Comparison of ENCODE assay signal across 22 cellular contexts in genomic region chr17:80667462-80668277, GRCh38.
DNase-seq lines count a peak whose midpoint lies in the region; ATAC-seq and TF ChIP-seq lines count a peak whose summit lies in the region.
"Had no signal": no experiment of that assay in that cellular context is flagged by ENCODE, and none has a peak within 500 bp of the region (broad histone marks: within the 10 kb centered on the region; RNA-seq: fewer than 3 reads in every experiment).

No MANE protein-coding gene starts in this region.

- CTCF ChIA-PET in activated CD8-positive, alpha-beta T cell treated with anti-CD3 and anti-CD28 coated beads for 36 hours (lab: Charles Lee): no interaction called here

- H3K27ac ChIP-seq in ascending aorta: no peak overlapping the region
- H3K27ac ChIP-seq: adrenal gland, cardiac muscle cell, gastroesophageal sphincter had no signal

- H3K4me3 Mint-ChIP-seq in activated CD8-positive, alpha-beta T cell treated with anti-CD3 and anti-CD28 coated beads for 36 hours: no peak overlapping the region
- peak overlapping the region; percentile 43 to 86 (median 70) for H3K4me3 Mint-ChIP-seq in naive thymus-derived CD8-positive, alpha-beta T cell
- no peak overlapping the region for H3K4me3 Mint-ChIP-seq in endothelial cell (ENCODE audit: unreplicated experiment)
- H3K4me3 Mint-ChIP-seq: B cell; natural killer cell treated with Interleukin-12 subunit alpha and Interleukin-12 subunit beta and Interleukin-15 and Interleukin-18, amount 100 ng/mL, for 72 hours had no signal

- POLR2A ChIA-PET in activated CD8-positive, alpha-beta T cell treated with anti-CD3 and anti-CD28 coated beads for 36 hours (lab: Charles Lee): interaction anchor here (1.2 kb wide), 1 partner anchor 10 kb away, joined by 3 read pairs; no protein-coding TSS in a partner anchor
- POLR2A ChIA-PET in naive thymus-derived CD8-positive, alpha-beta T cell (lab: Charles Lee): no interaction called here

- H3K36me3 ChIP-seq in ascending aorta: no peaks in the 10 kb centered on the region
- H3K36me3 ChIP-seq: adrenal gland, cardiac muscle cell, gastroesophageal sphincter had no signal

- peaks cover 69% of the 10 kb centered on the region for H3K4me1 Mint-ChIP-seq in activated CD8-positive, alpha-beta T cell treated with anti-CD3 and anti-CD28 coated beads for 36 hours (ENCODE audit: low read depth)
- H3K4me1 Mint-ChIP-seq in naive thymus-derived CD8-positive, alpha-beta T cell: peaks cover 55 to 90% (median 80%) of the 10 kb centered on the region in 4 donors
- H3K4me1 Mint-ChIP-seq in endothelial cell (ENCODE audit: unreplicated experiment): peaks cover 37% of the 10 kb centered on the region

- intact Hi-C loops in activated CD8-positive, alpha-beta T cell treated with anti-CD3 and anti-CD28 coated beads for 36 hours (cut with micrococcal nuclease): no loop called here
- intact Hi-C loops in ascending aorta (cut with DNase I): no loop called here

- TF ChIP-seq CTCF in activated CD8-positive, alpha-beta T cell treated with anti-CD3 and anti-CD28 coated beads for 36 hours (IDR thresholded peaks at IDR 0.05): no peak
- TF ChIP-seq CTCF in ascending aorta (IDR thresholded peaks at IDR 0.05) (no peak), endothelial cell (IDR thresholded peaks at IDR 0.05; ENCODE audit: unreplicated experiment) (no peak)

- H3K27me3 Mint-ChIP-seq in activated CD8-positive, alpha-beta T cell treated with anti-CD3 and anti-CD28 coated beads for 36 hours: no peaks in the 10 kb centered on the region
- H3K27me3 Mint-ChIP-seq in naive thymus-derived CD8-positive, alpha-beta T cell: no peaks in the 10 kb centered on the region
- H3K27me3 Mint-ChIP-seq in endothelial cell (ENCODE audit: unreplicated experiment): peaks cover 5% of the 10 kb centered on the region
- H3K27me3 Mint-ChIP-seq: B cell; natural killer cell treated with Interleukin-12 subunit alpha and Interleukin-12 subunit beta and Interleukin-15 and Interleukin-18, amount 100 ng/mL, for 72 hours had no signal

- no peak overlapping the region for H3K4me3 ChIP-seq in ascending aorta
- H3K4me3 ChIP-seq: adrenal gland, cardiac muscle cell, gastroesophageal sphincter had no signal

- DNase-seq in activated CD4-positive, alpha-beta T cell treated with anti-CD3 and anti-CD28 coated beads for 48 hours: peak; percentile 26
- DNase-seq in activated CD4-positive, alpha-beta T cell treated with anti-CD3 and anti-CD28 coated beads, Interleukin-2, amount 50 U/mL, for 48 hours: no peak
- DNase-seq in HuH-7 (ENCODE audit: low spot score) (peak; percentile 77), ascending aorta (ENCODE audit: low spot score in 2 of 2) (no peak), NCI-H1092 treated with DMSO at 0.1 percent for 48 hours (lab: John Stamatoyannopoulos, UW) (no peak), endothelial cell (ENCODE audit: low spot score) (no peak)
- DNase-seq in activated CD8-positive, alpha-beta T cell treated with anti-CD3 and anti-CD28 coated beads for 36 hours: peak; percentile 59
- peak in 4 of 10 donors; percentile 21 to 59 (median 54) for DNase-seq in naive thymus-derived CD8-positive, alpha-beta T cell
- DNase-seq: 8988T; activated CD4-positive, CD25-positive, alpha-beta regulatory T cell; adrenal gland; DMS 273 treated with DMSO at 0.1 percent for 48 hours; GF-D8; kidney glomerular epithelial cell; mesendoderm; NCI-H1436 treated with DMSO at 0.1 percent for 48 hours; NCI-H2171; SHP77 treated with DMSO at 0.1 percent for 48 hours had no signal

- H3K27ac Mint-ChIP-seq in activated CD8-positive, alpha-beta T cell treated with anti-CD3 and anti-CD28 coated beads for 36 hours: peak overlapping the region; percentile 56
- peak overlapping the region; percentile 79 to 99 (median 92) for H3K27ac Mint-ChIP-seq in naive thymus-derived CD8-positive, alpha-beta T cell
- H3K27ac Mint-ChIP-seq in endothelial cell (ENCODE audit: unreplicated experiment): no peak overlapping the region
- H3K27ac Mint-ChIP-seq: B cell; natural killer cell treated with Interleukin-12 subunit alpha and Interleukin-12 subunit beta and Interleukin-15 and Interleukin-18, amount 100 ng/mL, for 72 hours had no signal

- H3K27me3 ChIP-seq in ascending aorta: no peaks in the 10 kb centered on the region
- H3K27me3 ChIP-seq: adrenal gland, cardiac muscle cell, gastroesophageal sphincter had no signal

- peaks cover 19% of the 10 kb centered on the region for H3K36me3 Mint-ChIP-seq in activated CD8-positive, alpha-beta T cell treated with anti-CD3 and anti-CD28 coated beads for 36 hours (ENCODE audit: low read depth)
- H3K36me3 Mint-ChIP-seq in naive thymus-derived CD8-positive, alpha-beta T cell: peaks cover 0 to 9% (median 0%) of the 10 kb centered on the region in 3 donors
- peaks cover 23% of the 10 kb centered on the region for H3K36me3 Mint-ChIP-seq in endothelial cell (ENCODE audit: low read depth, unreplicated experiment)
- H3K36me3 Mint-ChIP-seq: natural killer cell treated with Interleukin-12 subunit alpha and Interleukin-12 subunit beta and Interleukin-15 and Interleukin-18, amount 100 ng/mL, for 72 hours had no signal

- H3K9me3 Mint-ChIP-seq in activated CD8-positive, alpha-beta T cell treated with anti-CD3 and anti-CD28 coated beads for 36 hours: no peaks in the 10 kb centered on the region
- H3K9me3 Mint-ChIP-seq in naive thymus-derived CD8-positive, alpha-beta T cell: no peaks in the 10 kb centered on the region
- no peaks in the 10 kb centered on the region for H3K9me3 Mint-ChIP-seq in endothelial cell (ENCODE audit: unreplicated experiment)
- H3K9me3 Mint-ChIP-seq: natural killer cell treated with Interleukin-12 subunit alpha and Interleukin-12 subunit beta and Interleukin-15 and Interleukin-18, amount 100 ng/mL, for 72 hours had no signal

- H3K9me3 ChIP-seq in ascending aorta: no peaks in the 10 kb centered on the region
- H3K9me3 ChIP-seq: adrenal gland, gastroesophageal sphincter had no signal

- H3K4me1 ChIP-seq in ascending aorta: no peaks in the 10 kb centered on the region

- ATAC-seq in activated CD8-positive, alpha-beta T cell treated with anti-CD3 and anti-CD28 coated beads for 36 hours: peak; percentile 45
- peak; percentile 54 to 58 for ATAC-seq in naive thymus-derived CD8-positive, alpha-beta T cell
- ATAC-seq: gastroesophageal sphincter; natural killer cell treated with Interleukin-12 subunit alpha and Interleukin-12 subunit beta and Interleukin-15 and Interleukin-18, amount 100 ng/mL, for 72 hours had no signal

Comparison
In these comparisons a context has a peak if more than half of its experiments do, and no peak if none do; other contexts are left out.
1. DNase-seq: peak in activated CD4-positive, alpha-beta T cell treated with anti-CD3 and anti-CD28 coated beads for 48 hours (single experiment), HuH-7 (single experiment) and activated CD8-positive, alpha-beta T cell treated with anti-CD3 and anti-CD28 coated beads for 36 hours (single experiment); none in activated CD4-positive, alpha-beta T cell treated with anti-CD3 and anti-CD28 coated beads, Interleukin-2, amount 50 U/mL, for 48 hours (0 of 2), ascending aorta (0 of 2), NCI-H1092 treated with DMSO at 0.1 percent for 48 hours (single experiment) and endothelial cell (single experiment).
2. H3K4me3 Mint-ChIP-seq: peak in naive thymus-derived CD8-positive, alpha-beta T cell (10 of 10); none in activated CD8-positive, alpha-beta T cell treated with anti-CD3 and anti-CD28 coated beads for 36 hours (single experiment) and endothelial cell (single experiment).